In genomic region chr12:64173456-64173855, GRCh38 we compare ENCODE assay signal across 1 cellular context.
TF ChIP-seq lines count a peak whose summit lies in the region.

No MANE protein-coding gene starts in this region.

TF ChIP-seq in HCT116, 20 proteins besides CTCF, POLR2A, EP300 and RAD21 (continued from another document):
- TF ChIP-seq, protein P1, sequence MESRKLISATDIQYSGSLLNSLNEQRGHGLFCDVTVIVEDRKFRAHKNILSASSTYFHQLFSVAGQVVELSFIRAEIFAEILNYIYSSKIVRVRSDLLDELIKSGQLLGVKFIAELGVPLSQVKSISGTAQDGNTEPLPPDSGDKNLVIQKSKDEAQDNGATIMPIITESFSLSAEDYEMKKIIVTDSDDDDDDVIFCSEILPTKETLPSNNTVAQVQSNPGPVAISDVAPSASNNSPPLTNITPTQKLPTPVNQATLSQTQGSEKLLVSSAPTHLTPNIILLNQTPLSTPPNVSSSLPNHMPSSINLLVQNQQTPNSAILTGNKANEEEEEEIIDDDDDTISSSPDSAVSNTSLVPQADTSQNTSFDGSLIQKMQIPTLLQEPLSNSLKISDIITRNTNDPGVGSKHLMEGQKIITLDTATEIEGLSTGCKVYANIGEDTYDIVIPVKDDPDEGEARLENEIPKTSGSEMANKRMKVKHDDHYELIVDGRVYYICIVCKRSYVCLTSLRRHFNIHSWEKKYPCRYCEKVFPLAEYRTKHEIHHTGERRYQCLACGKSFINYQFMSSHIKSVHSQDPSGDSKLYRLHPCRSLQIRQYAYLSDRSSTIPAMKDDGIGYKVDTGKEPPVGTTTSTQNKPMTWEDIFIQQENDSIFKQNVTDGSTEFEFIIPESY (IDR thresholded peaks at IDR 0.05; ENCODE audit: extremely low read depth, insufficient replicate concordance, low read length) = no peak
- TF ChIP-seq SIN3A (IDR thresholded peaks at IDR 0.05; ENCODE audit: low read depth) = no peak
- TF ChIP-seq, protein P2, sequence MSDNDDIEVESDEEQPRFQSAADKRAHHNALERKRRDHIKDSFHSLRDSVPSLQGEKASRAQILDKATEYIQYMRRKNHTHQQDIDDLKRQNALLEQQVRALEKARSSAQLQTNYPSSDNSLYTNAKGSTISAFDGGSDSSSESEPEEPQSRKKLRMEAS (IDR thresholded peaks at IDR 0.05) = no peak
- TF ChIP-seq SP1 (IDR thresholded peaks at IDR 0.05; ENCODE audit: low read depth) = no peak
